Comparison of ENCODE assay signal across 13 cellular contexts in the genomic region with DNA sequence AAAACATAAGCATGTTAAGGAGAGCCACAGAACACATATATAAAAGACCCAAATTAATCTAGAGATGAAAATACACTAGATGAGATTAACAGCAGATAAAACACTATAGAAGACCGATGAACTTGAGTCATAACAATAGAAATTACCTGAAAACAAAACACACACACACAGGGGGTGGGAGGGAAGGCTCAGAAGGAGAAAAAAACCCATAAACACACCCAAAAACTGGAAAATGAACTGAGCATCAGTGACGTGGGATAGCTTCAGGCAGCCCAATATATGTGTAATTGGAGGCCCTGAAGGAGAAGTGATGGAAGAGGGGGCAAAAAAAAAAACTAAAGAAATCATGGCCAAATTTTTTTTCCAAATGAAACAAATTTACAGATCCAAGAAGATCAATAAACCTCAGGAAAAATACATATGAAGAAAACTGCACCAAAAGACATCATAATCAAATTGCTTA. TPM values are rescaled to one million over a fixed set of nuclear protein-coding genes. Genes with fewer than 3 reads are reported as not detected.
DNase-seq lines count a peak whose midpoint lies in the region; ATAC-seq and TF ChIP-seq lines count a peak whose summit lies in the region.
"Had no signal": no experiment of that assay in that cellular context is flagged by ENCODE, and none has a peak within 500 bp of the region (broad histone marks: within the 10 kb centered on the region; RNA-seq: fewer than 3 reads in every experiment).

No MANE protein-coding gene starts in this region.

- 98% methylated on average over 2 of the region's 2 CpGs for WGBS in hepatocyte (ENCODE audit: low lambda C conversion rate, missing lambda C conversion rate)

- H3K27ac ChIP-seq in CD4-positive, alpha-beta memory T cell (ENCODE audit: low read depth, low read length) = no peak overlapping the region
- H3K27ac ChIP-seq in hepatocyte = no peak overlapping the region
- H3K27ac ChIP-seq: C4-2B, SK-N-MC had no signal

- H3K4me3 ChIP-seq in CD4-positive, alpha-beta memory T cell (ENCODE audit: low read length in 2 of 2) = no peak overlapping the region
- H3K4me3 ChIP-seq in hepatocyte = no peak overlapping the region
- H3K4me3 ChIP-seq: SK-N-MC had no signal

- POLR2A ChIA-PET in CD4-positive, alpha-beta memory T cell (lab: Charles Lee; ENCODE audit: partially characterized antibody) = interaction anchor here (1.5 to 2.6 kb wide), 2 partner anchors 11 to 82 kb away, joined by 5 to 18 read pairs; partner anchors contain the start of genes ALDH9A1 and TMCO1
- POLR2A ChIA-PET in activated CD4-positive, alpha-beta memory T cell treated with anti-CD3 and anti-CD28 coated beads, Interleukin-2, amount 10 ng/mL, durations not matched to agents 7 days and 5 days (lab: Charles Lee) = interaction anchor here (0.7 to 5.0 kb wide), 4 partner anchors 11 to 82 kb away, joined by 3 to 36 read pairs (median 4); partner anchors contain the start of genes ALDH9A1 and TMCO1

- ATAC-seq in GM19035 (IDR thresholded peaks at IDR 0.05; ENCODE audit: unreplicated experiment) (peak; percentile 51), HG02938 (IDR thresholded peaks at IDR 0.05; ENCODE audit: unreplicated experiment) (peak; percentile 50), GM19467 (IDR thresholded peaks at IDR 0.05; ENCODE audit: unreplicated experiment) (no peak)
- ATAC-seq: stimulated activated naive CD8-positive, alpha-beta T cell treated with anti-CD3 and anti-CD28 coated beads, Interleukin-15, amount 100 ng/mL, for 72 hours had no signal

- H3K9me3 ChIP-seq in CD4-positive, alpha-beta memory T cell (ENCODE audit: control insufficient read depth in 1 of 2, low read length in 2 of 2) = no peaks in the 10 kb centered on the region
- no peaks in the 10 kb centered on the region for H3K9me3 ChIP-seq in hepatocyte (ENCODE audit: low read depth)

- no peak overlapping the region for H2AFZ ChIP-seq in hepatocyte

- no peaks in the 10 kb centered on the region for H3K27me3 ChIP-seq in CD4-positive, alpha-beta memory T cell (ENCODE audit: insufficient read depth, low read length)
- no peaks in the 10 kb centered on the region for H3K27me3 ChIP-seq in hepatocyte

- no peaks in the 10 kb centered on the region for H4K20me1 ChIP-seq in hepatocyte (ENCODE audit: insufficient read depth, poor library complexity, severe bottlenecking)

- H3K27me3 Mint-ChIP-seq in CD4-positive, alpha-beta memory T cell = no peaks in the 10 kb centered on the region
- no peaks in the 10 kb centered on the region for H3K27me3 Mint-ChIP-seq in activated CD4-positive, alpha-beta memory T cell treated with anti-CD3 and anti-CD28 coated beads, Interleukin-2, amount 10 ng/mL, durations not matched to agents 7 days and 5 days
- H3K27me3 Mint-ChIP-seq: stimulated activated naive CD8-positive, alpha-beta T cell treated with anti-CD3 and anti-CD28 coated beads, Interleukin-15, amount 100 ng/mL, for 72 hours had no signal

- peaks cover 33 to 70% (median 54%) of the 10 kb centered on the region in 4 donors for H3K4me1 Mint-ChIP-seq in CD4-positive, alpha-beta memory T cell
- peaks cover 47% of the 10 kb centered on the region for H3K4me1 Mint-ChIP-seq in activated CD4-positive, alpha-beta memory T cell treated with anti-CD3 and anti-CD28 coated beads, Interleukin-2, amount 10 ng/mL, durations not matched to agents 7 days and 5 days

- intact Hi-C loops in CD4-positive, alpha-beta memory T cell (cut with micrococcal nuclease) = no loop called here

- peak overlapping the region in 7 of 8 donors; percentile 32 to 76 (median 62) for H3K4me3 Mint-ChIP-seq in CD4-positive, alpha-beta memory T cell
- H3K4me3 Mint-ChIP-seq in activated CD4-positive, alpha-beta memory T cell treated with anti-CD3 and anti-CD28 coated beads, Interleukin-2, amount 10 ng/mL, durations not matched to agents 7 days and 5 days = peak overlapping the region; percentile 23

- peaks cover 66 to 77% of the 10 kb centered on the region in 2 donors for H3K36me3 Mint-ChIP-seq in CD4-positive, alpha-beta memory T cell
- H3K36me3 Mint-ChIP-seq in activated CD4-positive, alpha-beta memory T cell treated with anti-CD3 and anti-CD28 coated beads, Interleukin-2, amount 10 ng/mL, durations not matched to agents 7 days and 5 days (ENCODE audit: low read depth) = peaks cover 82% of the 10 kb centered on the region

- no peak for DNase-seq in CD4-positive, alpha-beta memory T cell
- DNase-seq in activated CD4-positive, alpha-beta memory T cell treated with anti-CD3 and anti-CD28 coated beads, Interleukin-2, amount 10 ng/mL, durations not matched to agents 7 days and 5 days = no peak
- no peak for DNase-seq in hepatocyte (ENCODE audit: low spot score)
- DNase-seq in NCI-H1417 (lab: John Stamatoyannopoulos, UW) = no peak
- no peak for DNase-seq in activated gamma-delta T cell (lab: John Stamatoyannopoulos, UW)
- DNase-seq: activated CD8-positive, alpha-beta memory T cell treated with anti-CD3 and anti-CD28 coated beads, Interleukin-2, amount 50 U/mL, for 4 hours; KBM-7; stimulated activated naive CD8-positive, alpha-beta T cell treated with anti-CD3 and anti-CD28 coated beads, Interleukin-15, amount 100 ng/mL, for 72 hours had no signal

- no peak for TF ChIP-seq CTCF in hepatocyte (IDR thresholded peaks at IDR 0.05; ENCODE audit: poor library complexity)

- peak overlapping the region in 6 of 7 donors; percentile 17 to 81 (median 57) for H3K27ac Mint-ChIP-seq in CD4-positive, alpha-beta memory T cell
- H3K27ac Mint-ChIP-seq in activated CD4-positive, alpha-beta memory T cell treated with anti-CD3 and anti-CD28 coated beads, Interleukin-2, amount 10 ng/mL, durations not matched to agents 7 days and 5 days = peak overlapping the region; percentile 72

- peaks cover 0 to 4% (median 2%) of the 10 kb centered on the region in 8 donors for H3K9me3 Mint-ChIP-seq in CD4-positive, alpha-beta memory T cell
- H3K9me3 Mint-ChIP-seq in activated CD4-positive, alpha-beta memory T cell treated with anti-CD3 and anti-CD28 coated beads, Interleukin-2, amount 10 ng/mL, durations not matched to agents 7 days and 5 days = peaks cover 8% of the 10 kb centered on the region

- no peaks in the 10 kb centered on the region for H3K9me2 ChIP-seq in hepatocyte (replicated peaks; ENCODE audit: insufficient read depth)

- peaks cover 65% of the 10 kb centered on the region for H3K79me2 ChIP-seq in hepatocyte

- H3K4me2 ChIP-seq in hepatocyte = no peak overlapping the region

- H3K4me1 ChIP-seq in CD4-positive, alpha-beta memory T cell (ENCODE audit: insufficient read depth, low read length) = peaks cover 23% of the 10 kb centered on the region
- no peaks in the 10 kb centered on the region for H3K4me1 ChIP-seq in hepatocyte (ENCODE audit: insufficient read depth)

- H3K36me3 ChIP-seq in CD4-positive, alpha-beta memory T cell (ENCODE audit: insufficient read depth, low read length) = peaks cover 12% of the 10 kb centered on the region
- no peaks in the 10 kb centered on the region for H3K36me3 ChIP-seq in hepatocyte (replicated peaks; ENCODE audit: insufficient read depth, low read depth)

- CTCF ChIA-PET in CD4-positive, alpha-beta memory T cell (lab: Charles Lee; ENCODE audit: partially characterized antibody) = interaction anchor here (1.2 to 1.6 kb wide), 3 partner anchors 8 to 57 kb away, joined by 3 to 9 read pairs (median 6); partner anchors contain the start of gene ALDH9A1
- CTCF ChIA-PET in activated CD4-positive, alpha-beta memory T cell treated with anti-CD3 and anti-CD28 coated beads, Interleukin-2, amount 10 ng/mL, durations not matched to agents 7 days and 5 days (lab: Charles Lee) = interaction anchor here (1.1 to 2.8 kb wide), 6 partner anchors 9 to 185 kb away, joined by 3 to 17 read pairs (median 5); partner anchors contain the start of gene ALDH9A1

RNA-seq across cellular contexts. Expression of gene ALDH9A1, which starts 11.4 kb away (rescaled TPM):
- total RNA-seq in CD4-positive, alpha-beta memory T cell = 10 to 100 TPM; 45.2 to 47.1 TPM
- polyA plus RNA-seq in CD4-positive, alpha-beta memory T cell = 100 to 1,000 TPM in 1 of 2 donors, 10 to 100 TPM in 1; 94.8 to 106 TPM
- total RNA-seq in activated CD4-positive, alpha-beta memory T cell treated with anti-CD3 and anti-CD28 coated beads, Interleukin-2, amount 10 ng/mL, durations not matched to agents 7 days and 5 days = 10 to 100 TPM; 46.9 to 54.4 TPM
- 63.8 and 70.4 TPM in 2 replicates for total RNA-seq in hepatocyte
- 57.1 and 58.6 TPM in 2 replicates for polyA plus RNA-seq in hepatocyte

RNA-seq across cellular contexts. Expression of gene MGST3, which starts 56.0 kb away (rescaled TPM):
- total RNA-seq in CD4-positive, alpha-beta memory T cell = 10 to 100 TPM; 67.6 to 74.0 TPM
- 100 to 1,000 TPM; 171 to 176 TPM for polyA plus RNA-seq in CD4-positive, alpha-beta memory T cell
- total RNA-seq in activated CD4-positive, alpha-beta memory T cell treated with anti-CD3 and anti-CD28 coated beads, Interleukin-2, amount 10 ng/mL, durations not matched to agents 7 days and 5 days = 10 to 100 TPM; 63.4 to 70.3 TPM
- total RNA-seq in hepatocyte = 188 and 206 TPM in 2 replicates
- 470 and 478 TPM in 2 replicates for polyA plus RNA-seq in hepatocyte
